In genomic region chr3:142275856-142276255, GRCh38 we compare ENCODE assay signal across 11 cellular contexts. TPM values are rescaled to one million over a fixed set of nuclear protein-coding genes. Genes with fewer than 3 reads are reported as not detected.
DNase-seq lines count a peak whose midpoint lies in the region; ATAC-seq and FAIRE-seq lines count a peak whose summit lies in the region.
"Had no signal": no experiment of that assay in that cellular context is flagged by ENCODE, and none has a peak within 500 bp of the region (broad histone marks: within the 10 kb centered on the region; RNA-seq: fewer than 3 reads in every experiment).

No MANE protein-coding gene starts in this region.

- intact Hi-C loops in left ventricle myocardium superior (cut with micrococcal nuclease): loop anchor here (10.0 kb wide), 1 partner anchor 311 kb away; no protein-coding TSS in a partner anchor

- DNase-seq in AG08396 (ENCODE audit: low spot score) (peak; percentile 29), HT1080 (ENCODE audit: low read depth) (peak; percentile 65), amniotic epithelial cell (ENCODE audit: low read depth) (peak; percentile 99), left ventricle myocardium superior (no peak), SHP77 (lab: John Stamatoyannopoulos, UW) (no peak), urothelium cell line (ENCODE audit: low spot score) (no peak), NCI-H446 (lab: John Stamatoyannopoulos, UW) (no peak), NCI-H69 (lab: John Stamatoyannopoulos, UW) (no peak)
- DNase-seq: activated gamma-delta T cell treated with Interleukin-2 at 50 U/mL for 16 hours; Caco-2; naive thymus-derived CD8-positive, alpha-beta T cell had no signal

- no peak for FAIRE-seq in urothelium cell line (lab: Jason Lieb, UNC)

- peak; percentile 79 for ATAC-seq in left ventricle myocardium superior
- ATAC-seq: naive thymus-derived CD8-positive, alpha-beta T cell had no signal

RNA-seq across cellular contexts. Expression of gene GK5, which starts 50.5 kb away (rescaled TPM):
- total RNA-seq in HT1080 (2014; rRNA removed; shearing (Covaris generic)): 4.6 and 5.4 TPM in 2 replicates
- polyA plus RNA-seq in HT1080 (2015; cell fraction: cytosol; rRNA removed): 4.6 and 11.3 TPM in 2 replicates
- 22.1 and 28.6 TPM in 2 replicates for polyA plus RNA-seq in HT1080 (2015; cell fraction: nucleus; rRNA removed)
- total RNA-seq in left ventricle myocardium superior: 7.9 TPM

Comparison
In these comparisons a context has a peak if more than half of its experiments do, and no peak if none do; other contexts are left out.
1. DNase-seq: peak in AG08396 (single experiment), HT1080 (single experiment) and amniotic epithelial cell (single experiment); none in left ventricle myocardium superior (single experiment), SHP77 (0 of 2), urothelium cell line (single experiment), NCI-H446 (0 of 2) and NCI-H69 (single experiment).